ENCODE assay signal across 12 cellular contexts in genomic region chr7:20197837-20198236, GRCh38. TPM values are rescaled to one million over a fixed set of nuclear protein-coding genes. Genes with fewer than 3 reads are reported as not detected.
DNase-seq lines count a peak whose midpoint lies in the region; ATAC-seq, FAIRE-seq and TF ChIP-seq lines count a peak whose summit lies in the region.
"Had no signal": no experiment of that assay in that cellular context is flagged by ENCODE, and none has a peak within 500 bp of the region (broad histone marks: within the 10 kb centered on the region; RNA-seq: fewer than 3 reads in every experiment).

No MANE protein-coding gene starts in this region.

- H3K4me3 ChIP-seq in heart right ventricle (no peak overlapping the region), upper lobe of right lung (no peak overlapping the region)
- H3K4me3 ChIP-seq: BLaER1 had no signal

- H3K36me3 ChIP-seq in heart right ventricle (no peaks in the 10 kb centered on the region), upper lobe of right lung (no peaks in the 10 kb centered on the region)
- H3K36me3 ChIP-seq: BLaER1 had no signal

- H3K27ac ChIP-seq in heart right ventricle, result peak overlapping the region in 1 of 10 donors; percentile 6
- H3K27ac ChIP-seq in foreskin keratinocyte, result no peak overlapping the region
- H3K27ac ChIP-seq in upper lobe of right lung, result no peak overlapping the region
- H3K27ac ChIP-seq: BLaER1 had no signal

- H3K4me1 ChIP-seq in heart right ventricle, result peaks cover 0 to 34% (median 0%) of the 10 kb centered on the region in 9 donors
- peaks cover 14% of the 10 kb centered on the region for H3K4me1 ChIP-seq in foreskin keratinocyte
- peaks cover 6% of the 10 kb centered on the region for H3K4me1 ChIP-seq in upper lobe of right lung

- no peaks in the 10 kb centered on the region for H3K9me3 ChIP-seq in heart right ventricle
- no peaks in the 10 kb centered on the region for H3K9me3 ChIP-seq in upper lobe of right lung
- H3K9me3 ChIP-seq: BLaER1 had no signal

- intact Hi-C loops in heart right ventricle (cut with DNase I), result no loop called here
- intact Hi-C loops in cardiac septum (cut with DNase I), result no loop called here
- intact Hi-C loops in upper lobe of right lung (cut with DNase I), result no loop called here

- H3K27me3 ChIP-seq in heart right ventricle (no peaks in the 10 kb centered on the region), foreskin keratinocyte (no peaks in the 10 kb centered on the region), upper lobe of right lung (no peaks in the 10 kb centered on the region)
- H3K27me3 ChIP-seq: BLaER1 had no signal

- DNase-seq in heart right ventricle, result no peak
- DNase-seq in cardiac septum (ENCODE audit: low spot score), result no peak
- DNase-seq in RCC 7860 (ENCODE audit: low spot score), result no peak
- no peak for DNase-seq in foreskin keratinocyte
- no peak for DNase-seq in upper lobe of right lung
- DNase-seq in GM19238 (ENCODE audit: insufficient read length, low spot score), result no peak
- DNase-seq in T-helper 1 cell, result no peak
- DNase-seq: activated CD4-positive, alpha-beta memory T cell treated with anti-CD3 and anti-CD28 coated beads, Interleukin-2, amount 10 ng/mL, durations not matched to agents 7 days and 5 days; amniotic stem cell had no signal

- TF ChIP-seq CTCF in heart right ventricle (IDR thresholded peaks at IDR 0.05) (peak in 6 of 9 donors; percentile 6 to 45 (median 21)), foreskin keratinocyte (conservative IDR thresholded peaks at IDR 0.05) (peak; percentile 54), upper lobe of right lung (IDR thresholded peaks at IDR 0.05) (peak; percentile 45)

- peak; percentile 27 for FAIRE-seq in RCC 7860 (lab: Jason Lieb, UNC)

- no peak for ATAC-seq in heart right ventricle
- ATAC-seq in foreskin keratinocyte, result no peak
- ATAC-seq in upper lobe of right lung, result no peak
- no peak for ATAC-seq in HG02759 (IDR thresholded peaks at IDR 0.05; ENCODE audit: unreplicated experiment)

RNA-seq across cellular contexts. Expression of gene MACC1, which starts 19.3 kb away (rescaled TPM):
- total RNA-seq in heart right ventricle, result under 1 TPM in 7 of 10 donors, not detected in 3; 0.02 to 0.82 (median 0.26) TPM
- polyA plus RNA-seq in heart right ventricle, result under 1 TPM in 1 of 2 donors, not detected in 1; under 0.01 TPM
- 0.13 TPM for total RNA-seq in cardiac septum
- 7.9 and 15.2 TPM in 2 replicates for total RNA-seq in foreskin keratinocyte
- 0.91 and 1.8 TPM in 2 replicates for polyA plus RNA-seq in foreskin keratinocyte
- total RNA-seq in upper lobe of right lung, result 22.1 TPM
- total RNA-seq: glomerular endothelial cell had no signal
